25 cellular contexts compared by ENCODE assay signal in the genomic region with DNA sequence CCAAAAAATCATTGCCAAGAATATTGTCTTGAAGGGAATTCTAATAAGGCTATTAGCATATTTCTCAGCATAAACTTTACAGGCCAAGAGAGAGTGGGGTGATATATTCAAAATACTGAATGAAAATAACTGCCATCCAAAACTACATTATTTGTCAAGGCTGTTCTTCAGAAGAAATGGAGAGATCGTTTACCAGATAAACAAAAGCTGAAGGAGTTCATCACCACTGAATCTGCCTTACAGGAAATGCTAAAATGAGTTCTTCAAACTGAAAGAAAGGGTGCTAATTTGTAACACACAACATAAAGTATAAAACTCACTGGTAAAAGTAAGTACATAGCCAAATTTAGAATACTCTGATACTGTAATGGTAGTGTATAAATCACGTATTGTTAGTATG.
"Had no signal": no experiment of that assay in that cellular context is flagged by ENCODE, and none has a peak within 500 bp of the region (broad histone marks: within the 10 kb centered on the region; RNA-seq: fewer than 3 reads in every experiment).

No MANE protein-coding gene starts in this region.

- H3K79me2 ChIP-seq: parathyroid adenoma had no signal

- H3K9ac ChIP-seq: parathyroid adenoma had no signal

- H3K4me1 ChIP-seq: left lung, lower lobe of right lung, parathyroid adenoma, psoas muscle, right lobe of liver, stomach, testis, thyroid gland, upper lobe of right lung had no signal

- H3K9me3 ChIP-seq: left lung, lower lobe of right lung, psoas muscle, right lobe of liver, stomach, testis, thyroid gland, upper lobe of right lung had no signal

- H2AFZ ChIP-seq: parathyroid adenoma had no signal

- H3K36me3 ChIP-seq: left lung, lower lobe of right lung, right lobe of liver, stomach, thyroid gland, upper lobe of right lung had no signal

- DNase-seq: hypothalamus; immature natural killer cell; kidney; left colon; left lung; lower lobe of right lung; mammary epithelial cell; mesenchymal stem cell; naive thymus-derived CD8-positive, alpha-beta T cell; nucleus accumbens; psoas muscle; right lobe of liver; stimulated activated CD4-positive, alpha-beta T cell treated with anti-CD3 and anti-CD28 coated beads, Interleukin-1b, Interleukin-23, amount 100 ng/mL, for 48 hours; stimulated activated CD4-positive, alpha-beta T cell treated with anti-CD3 and anti-CD28 coated beads, Interleukin-2, amount 100 ng/mL, for 48 hours; stimulated activated CD4-positive, alpha-beta T cell treated with anti-CD3 and anti-CD28 coated beads, Interleukin-4, amount 100 ng/mL, for 4 hours; stimulated activated CD8-positive, alpha-beta memory T cell treated with anti-CD3 and anti-CD28 coated beads, Interleukin-4, amount 100 ng/mL, for 48 hours; stimulated activated naive B cell treated with anti-CD40 and anti-IgM and Interleukin-4, amounts not matched to agents 10 μg/mL and 1 μg/mL and 100 μg/mL, for 72 hours; stimulated activated naive CD8-positive, alpha-beta T cell treated with anti-CD3 and anti-CD28 coated beads, Interleukin-15, Interleukin-2, amounts not matched to agents 100 U/mL and 50 U/mL, for 24 hours; stomach; testis; thyroid gland; trophoblast cell; upper lobe of right lung had no signal

- H3K27me3 ChIP-seq: left lung, right lobe of liver, stomach, testis, thyroid gland, upper lobe of right lung had no signal

- H3K27ac ChIP-seq: left lung, lower lobe of right lung, parathyroid adenoma, psoas muscle, right lobe of liver, stomach, testis, thyroid gland, upper lobe of right lung had no signal

- H3K4me2 ChIP-seq: smooth muscle cell had no signal

- H3K4me3 ChIP-seq: left lung, lower lobe of right lung, psoas muscle, right lobe of liver, smooth muscle cell, stomach, testis, thyroid gland, upper lobe of right lung had no signal
